ENCODE assay signal across 1 cellular context in the genomic region with DNA sequence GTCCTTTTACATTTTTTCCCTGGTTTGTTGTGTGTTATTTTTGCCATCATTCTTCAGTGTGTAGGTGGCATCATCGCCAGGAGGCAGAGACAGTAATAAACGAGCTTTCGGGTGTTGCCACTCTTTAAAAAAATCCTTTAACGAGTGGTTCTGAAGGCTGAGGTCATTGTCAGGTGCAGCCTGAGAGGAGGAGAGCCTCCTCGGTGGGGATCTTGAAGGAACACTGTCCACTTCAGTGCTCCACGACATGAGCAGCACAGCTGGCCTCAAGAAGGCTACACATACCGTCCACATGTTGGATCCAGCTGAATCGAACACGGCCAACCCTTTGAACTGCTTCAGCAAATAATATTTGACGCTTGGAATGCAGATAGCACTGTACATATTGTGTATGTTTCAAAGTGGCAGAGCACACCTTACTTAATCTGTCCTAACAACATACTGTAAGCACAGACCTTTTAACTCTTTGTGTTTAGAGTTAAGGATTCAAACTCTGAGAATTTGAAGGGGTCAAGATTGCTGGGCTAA.
TF ChIP-seq lines count a peak whose summit lies in the region.

No MANE protein-coding gene starts in this region.

TF ChIP-seq in HepG2, 621 proteins besides CTCF, POLR2A, EP300 and RAD21 (continued from another document and continues in another):
- TF ChIP-seq FIP1L1 (IDR thresholded peaks at IDR 0.05; ENCODE audit: borderline replicate concordance, insufficient read depth, low read depth, low read length) (no peak), ZNF160 (CRISPR knock-in tag; IDR thresholded peaks at IDR 0.05) (no peak), EEA1 (CRISPR knock-in tag; IDR thresholded peaks at IDR 0.05; ENCODE audit: borderline replicate concordance) (0 out of 2 replicates have a peak, but pooled peaks have one; percentile 12), NFKB2 (CRISPR knock-in tag; IDR thresholded peaks at IDR 0.05; ENCODE audit: borderline replicate concordance) (no peak; the same call in 1 of the 2 replicates), POGZ (CRISPR knock-in tag; IDR thresholded peaks at IDR 0.05) (peak; percentile 73; the same call in 1 of the 2 replicates), ZNF335 (CRISPR knock-in tag; IDR thresholded peaks at IDR 0.05) (peak; percentile 73; the same call in 1 of the 2 replicates), KDM5A (IDR thresholded peaks at IDR 0.05; ENCODE audit: borderline replicate concordance, low read length) (no peak; the same call in 1 of the 2 replicates), ZNF557 (CRISPR knock-in tag; IDR thresholded peaks at IDR 0.05) (no peak), XRCC5 (optimal IDR thresholded peaks at IDR 0.05; ENCODE audit: low read length) (no peak), ZNF550 (CRISPR knock-in tag; IDR thresholded peaks at IDR 0.05; ENCODE audit: borderline replicate concordance) (no peak), ZBTB1 (CRISPR knock-in tag; IDR thresholded peaks at IDR 0.05; ENCODE audit: borderline replicate concordance) (peak; percentile 83; the same call in 1 of the 2 replicates), ZFY (CRISPR knock-in tag; IDR thresholded peaks at IDR 0.05) (no peak), ZMYM4 (CRISPR knock-in tag; IDR thresholded peaks at IDR 0.05) (peak; percentile 64), ARNT2 (CRISPR knock-in tag; IDR thresholded peaks at IDR 0.05; ENCODE audit: low read depth) (no peak; the same call in 1 of the 2 replicates), ZNF251 (CRISPR knock-in tag; IDR thresholded peaks at IDR 0.05) (no peak), FOXP1 (IDR thresholded peaks at IDR 0.05) (peak; percentile 87), FOXP1 (CRISPR knock-in tag; IDR thresholded peaks at IDR 0.05) (peak; percentile 96), SMC3 (IDR thresholded peaks at IDR 0.05; ENCODE audit: low read length) (peak; percentile 41; the same call in 1 of the 2 replicates), KAT2B (IDR thresholded peaks at IDR 0.05; ENCODE audit: borderline replicate concordance, low read depth, low read length) (no peak), MTA3 (CRISPR knock-in tag; IDR thresholded peaks at IDR 0.05) (no peak), NFE2L1 (CRISPR knock-in tag; IDR thresholded peaks at IDR 0.05; ENCODE audit: borderline replicate concordance) (no peak), ZNF292 (CRISPR knock-in tag; IDR thresholded peaks at IDR 0.05; ENCODE audit: borderline replicate concordance, low read depth) (peak; percentile 92; the same call in 1 of the 2 replicates), DPF2 (CRISPR knock-in tag; IDR thresholded peaks at IDR 0.05; ENCODE audit: borderline replicate concordance, low read depth) (peak; percentile 95), ZNF432 (CRISPR knock-in tag; IDR thresholded peaks at IDR 0.05; ENCODE audit: borderline replicate concordance) (no peak), ZNF260 (CRISPR knock-in tag; IDR thresholded peaks at IDR 0.05; ENCODE audit: borderline replicate concordance, low read depth) (no peak), MBNL3 (CRISPR knock-in tag; conservative IDR thresholded peaks at IDR 0.05) (no peak)
- TF ChIP-seq, protein P1, sequence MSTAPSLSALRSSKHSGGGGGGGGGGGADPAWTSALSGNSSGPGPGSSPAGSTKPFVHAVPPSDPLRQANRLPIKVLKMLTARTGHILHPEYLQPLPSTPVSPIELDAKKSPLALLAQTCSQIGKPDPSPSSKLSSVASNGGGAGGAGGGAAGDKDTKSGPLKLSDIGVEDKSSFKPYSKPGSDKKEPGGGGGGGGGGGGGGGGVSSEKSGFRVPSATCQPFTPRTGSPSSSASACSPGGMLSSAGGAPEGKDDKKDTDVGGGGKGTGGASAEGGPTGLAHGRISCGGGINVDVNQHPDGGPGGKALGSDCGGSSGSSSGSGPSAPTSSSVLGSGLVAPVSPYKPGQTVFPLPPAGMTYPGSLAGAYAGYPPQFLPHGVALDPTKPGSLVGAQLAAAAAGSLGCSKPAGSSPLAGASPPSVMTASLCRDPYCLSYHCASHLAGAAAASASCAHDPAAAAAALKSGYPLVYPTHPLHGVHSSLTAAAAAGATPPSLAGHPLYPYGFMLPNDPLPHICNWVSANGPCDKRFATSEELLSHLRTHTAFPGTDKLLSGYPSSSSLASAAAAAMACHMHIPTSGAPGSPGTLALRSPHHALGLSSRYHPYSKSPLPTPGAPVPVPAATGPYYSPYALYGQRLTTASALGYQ (CRISPR knock-in tag; IDR thresholded peaks at IDR 0.05), result peak; percentile 95
- TF ChIP-seq, protein P2, sequence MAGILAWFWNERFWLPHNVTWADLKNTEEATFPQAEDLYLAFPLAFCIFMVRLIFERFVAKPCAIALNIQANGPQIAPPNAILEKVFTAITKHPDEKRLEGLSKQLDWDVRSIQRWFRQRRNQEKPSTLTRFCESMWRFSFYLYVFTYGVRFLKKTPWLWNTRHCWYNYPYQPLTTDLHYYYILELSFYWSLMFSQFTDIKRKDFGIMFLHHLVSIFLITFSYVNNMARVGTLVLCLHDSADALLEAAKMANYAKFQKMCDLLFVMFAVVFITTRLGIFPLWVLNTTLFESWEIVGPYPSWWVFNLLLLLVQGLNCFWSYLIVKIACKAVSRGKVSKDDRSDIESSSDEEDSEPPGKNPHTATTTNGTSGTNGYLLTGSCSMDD (CRISPR knock-in tag; IDR thresholded peaks at IDR 0.05), result no peak
- TF ChIP-seq, protein P3, sequence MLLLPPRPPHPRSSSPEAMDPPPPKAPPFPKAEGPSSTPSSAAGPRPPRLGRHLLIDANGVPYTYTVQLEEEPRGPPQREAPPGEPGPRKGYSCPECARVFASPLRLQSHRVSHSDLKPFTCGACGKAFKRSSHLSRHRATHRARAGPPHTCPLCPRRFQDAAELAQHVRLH (CRISPR knock-in tag; IDR thresholded peaks at IDR 0.05; ENCODE audit: borderline replicate concordance, low read depth), result 0 out of 2 replicates have a peak, but pooled peaks have one; percentile 19
- TF ChIP-seq, protein P4, sequence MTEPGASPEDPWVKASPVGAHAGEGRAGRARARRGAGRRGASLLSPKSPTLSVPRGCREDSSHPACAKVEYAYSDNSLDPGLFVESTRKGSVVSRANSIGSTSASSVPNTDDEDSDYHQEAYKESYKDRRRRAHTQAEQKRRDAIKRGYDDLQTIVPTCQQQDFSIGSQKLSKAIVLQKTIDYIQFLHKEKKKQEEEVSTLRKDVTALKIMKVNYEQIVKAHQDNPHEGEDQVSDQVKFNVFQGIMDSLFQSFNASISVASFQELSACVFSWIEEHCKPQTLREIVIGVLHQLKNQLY (CRISPR knock-in tag; IDR thresholded peaks at IDR 0.05), result peak; percentile 87
- TF ChIP-seq, protein P5, sequence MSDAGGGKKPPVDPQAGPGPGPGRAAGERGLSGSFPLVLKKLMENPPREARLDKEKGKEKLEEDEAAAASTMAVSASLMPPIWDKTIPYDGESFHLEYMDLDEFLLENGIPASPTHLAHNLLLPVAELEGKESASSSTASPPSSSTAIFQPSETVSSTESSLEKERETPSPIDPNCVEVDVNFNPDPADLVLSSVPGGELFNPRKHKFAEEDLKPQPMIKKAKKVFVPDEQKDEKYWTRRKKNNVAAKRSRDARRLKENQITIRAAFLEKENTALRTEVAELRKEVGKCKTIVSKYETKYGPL (CRISPR knock-in tag; IDR thresholded peaks at IDR 0.05), result no peak
- TF ChIP-seq, protein P6, sequence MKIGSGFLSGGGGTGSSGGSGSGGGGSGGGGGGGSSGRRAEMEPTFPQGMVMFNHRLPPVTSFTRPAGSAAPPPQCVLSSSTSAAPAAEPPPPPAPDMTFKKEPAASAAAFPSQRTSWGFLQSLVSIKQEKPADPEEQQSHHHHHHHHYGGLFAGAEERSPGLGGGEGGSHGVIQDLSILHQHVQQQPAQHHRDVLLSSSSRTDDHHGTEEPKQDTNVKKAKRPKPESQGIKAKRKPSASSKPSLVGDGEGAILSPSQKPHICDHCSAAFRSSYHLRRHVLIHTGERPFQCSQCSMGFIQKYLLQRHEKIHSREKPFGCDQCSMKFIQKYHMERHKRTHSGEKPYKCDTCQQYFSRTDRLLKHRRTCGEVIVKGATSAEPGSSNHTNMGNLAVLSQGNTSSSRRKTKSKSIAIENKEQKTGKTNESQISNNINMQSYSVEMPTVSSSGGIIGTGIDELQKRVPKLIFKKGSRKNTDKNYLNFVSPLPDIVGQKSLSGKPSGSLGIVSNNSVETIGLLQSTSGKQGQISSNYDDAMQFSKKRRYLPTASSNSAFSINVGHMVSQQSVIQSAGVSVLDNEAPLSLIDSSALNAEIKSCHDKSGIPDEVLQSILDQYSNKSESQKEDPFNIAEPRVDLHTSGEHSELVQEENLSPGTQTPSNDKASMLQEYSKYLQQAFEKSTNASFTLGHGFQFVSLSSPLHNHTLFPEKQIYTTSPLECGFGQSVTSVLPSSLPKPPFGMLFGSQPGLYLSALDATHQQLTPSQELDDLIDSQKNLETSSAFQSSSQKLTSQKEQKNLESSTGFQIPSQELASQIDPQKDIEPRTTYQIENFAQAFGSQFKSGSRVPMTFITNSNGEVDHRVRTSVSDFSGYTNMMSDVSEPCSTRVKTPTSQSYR (CRISPR knock-in tag; IDR thresholded peaks at IDR 0.05; ENCODE audit: borderline replicate concordance), result peak; percentile 77; the same call in 1 of the 2 replicates
- TF ChIP-seq, protein P7, sequence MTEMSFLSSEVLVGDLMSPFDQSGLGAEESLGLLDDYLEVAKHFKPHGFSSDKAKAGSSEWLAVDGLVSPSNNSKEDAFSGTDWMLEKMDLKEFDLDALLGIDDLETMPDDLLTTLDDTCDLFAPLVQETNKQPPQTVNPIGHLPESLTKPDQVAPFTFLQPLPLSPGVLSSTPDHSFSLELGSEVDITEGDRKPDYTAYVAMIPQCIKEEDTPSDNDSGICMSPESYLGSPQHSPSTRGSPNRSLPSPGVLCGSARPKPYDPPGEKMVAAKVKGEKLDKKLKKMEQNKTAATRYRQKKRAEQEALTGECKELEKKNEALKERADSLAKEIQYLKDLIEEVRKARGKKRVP (CRISPR knock-in tag; IDR thresholded peaks at IDR 0.05), result peak in 1 of 2 experiments; percentile 72; a peak in 2 of 4 replicates
- TF ChIP-seq, protein P8, sequence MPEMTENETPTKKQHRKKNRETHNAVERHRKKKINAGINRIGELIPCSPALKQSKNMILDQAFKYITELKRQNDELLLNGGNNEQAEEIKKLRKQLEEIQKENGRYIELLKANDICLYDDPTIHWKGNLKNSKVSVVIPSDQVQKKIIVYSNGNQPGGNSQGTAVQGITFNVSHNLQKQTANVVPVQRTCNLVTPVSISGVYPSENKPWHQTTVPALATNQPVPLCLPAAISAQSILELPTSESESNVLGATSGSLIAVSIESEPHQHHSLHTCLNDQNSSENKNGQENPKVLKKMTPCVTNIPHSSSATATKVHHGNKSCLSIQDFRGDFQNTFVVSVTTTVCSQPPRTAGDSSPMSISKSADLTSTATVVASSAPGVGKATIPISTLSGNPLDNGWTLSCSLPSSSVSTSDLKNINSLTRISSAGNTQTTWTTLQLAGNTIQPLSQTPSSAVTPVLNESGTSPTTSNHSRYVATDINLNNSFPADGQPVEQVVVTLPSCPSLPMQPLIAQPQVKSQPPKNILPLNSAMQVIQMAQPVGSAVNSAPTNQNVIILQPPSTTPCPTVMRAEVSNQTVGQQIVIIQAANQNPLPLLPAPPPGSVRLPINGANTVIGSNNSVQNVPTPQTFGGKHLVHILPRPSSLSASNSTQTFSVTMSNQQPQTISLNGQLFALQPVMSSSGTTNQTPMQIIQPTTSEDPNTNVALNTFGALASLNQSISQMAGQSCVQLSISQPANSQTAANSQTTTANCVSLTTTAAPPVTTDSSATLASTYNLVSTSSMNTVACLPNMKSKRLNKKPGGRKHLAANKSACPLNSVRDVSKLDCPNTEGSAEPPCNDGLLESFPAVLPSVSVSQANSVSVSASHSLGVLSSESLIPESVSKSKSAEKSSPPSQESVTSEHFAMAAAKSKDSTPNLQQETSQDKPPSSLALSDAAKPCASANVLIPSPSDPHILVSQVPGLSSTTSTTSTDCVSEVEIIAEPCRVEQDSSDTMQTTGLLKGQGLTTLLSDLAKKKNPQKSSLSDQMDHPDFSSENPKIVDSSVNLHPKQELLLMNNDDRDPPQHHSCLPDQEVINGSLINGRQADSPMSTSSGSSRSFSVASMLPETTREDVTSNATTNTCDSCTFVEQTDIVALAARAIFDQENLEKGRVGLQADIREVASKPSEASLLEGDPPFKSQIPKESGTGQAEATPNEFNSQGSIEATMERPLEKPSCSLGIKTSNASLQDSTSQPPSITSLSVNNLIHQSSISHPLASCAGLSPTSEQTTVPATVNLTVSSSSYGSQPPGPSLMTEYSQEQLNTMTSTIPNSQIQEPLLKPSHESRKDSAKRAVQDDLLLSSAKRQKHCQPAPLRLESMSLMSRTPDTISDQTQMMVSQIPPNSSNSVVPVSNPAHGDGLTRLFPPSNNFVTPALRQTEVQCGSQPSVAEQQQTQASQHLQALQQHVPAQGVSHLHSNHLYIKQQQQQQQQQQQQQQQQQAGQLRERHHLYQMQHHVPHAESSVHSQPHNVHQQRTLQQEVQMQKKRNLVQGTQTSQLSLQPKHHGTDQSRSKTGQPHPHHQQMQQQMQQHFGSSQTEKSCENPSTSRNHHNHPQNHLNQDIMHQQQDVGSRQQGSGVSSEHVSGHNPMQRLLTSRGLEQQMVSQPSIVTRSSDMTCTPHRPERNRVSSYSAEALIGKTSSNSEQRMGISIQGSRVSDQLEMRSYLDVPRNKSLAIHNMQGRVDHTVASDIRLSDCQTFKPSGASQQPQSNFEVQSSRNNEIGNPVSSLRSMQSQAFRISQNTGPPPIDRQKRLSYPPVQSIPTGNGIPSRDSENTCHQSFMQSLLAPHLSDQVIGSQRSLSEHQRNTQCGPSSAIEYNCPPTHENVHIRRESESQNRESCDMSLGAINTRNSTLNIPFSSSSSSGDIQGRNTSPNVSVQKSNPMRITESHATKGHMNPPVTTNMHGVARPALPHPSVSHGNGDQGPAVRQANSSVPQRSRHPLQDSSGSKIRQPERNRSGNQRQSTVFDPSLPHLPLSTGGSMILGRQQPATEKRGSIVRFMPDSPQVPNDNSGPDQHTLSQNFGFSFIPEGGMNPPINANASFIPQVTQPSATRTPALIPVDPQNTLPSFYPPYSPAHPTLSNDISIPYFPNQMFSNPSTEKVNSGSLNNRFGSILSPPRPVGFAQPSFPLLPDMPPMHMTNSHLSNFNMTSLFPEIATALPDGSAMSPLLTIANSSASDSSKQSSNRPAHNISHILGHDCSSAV (CRISPR knock-in tag; IDR thresholded peaks at IDR 0.05; ENCODE audit: borderline replicate concordance), result no peak
- TF ChIP-seq, protein P9, sequence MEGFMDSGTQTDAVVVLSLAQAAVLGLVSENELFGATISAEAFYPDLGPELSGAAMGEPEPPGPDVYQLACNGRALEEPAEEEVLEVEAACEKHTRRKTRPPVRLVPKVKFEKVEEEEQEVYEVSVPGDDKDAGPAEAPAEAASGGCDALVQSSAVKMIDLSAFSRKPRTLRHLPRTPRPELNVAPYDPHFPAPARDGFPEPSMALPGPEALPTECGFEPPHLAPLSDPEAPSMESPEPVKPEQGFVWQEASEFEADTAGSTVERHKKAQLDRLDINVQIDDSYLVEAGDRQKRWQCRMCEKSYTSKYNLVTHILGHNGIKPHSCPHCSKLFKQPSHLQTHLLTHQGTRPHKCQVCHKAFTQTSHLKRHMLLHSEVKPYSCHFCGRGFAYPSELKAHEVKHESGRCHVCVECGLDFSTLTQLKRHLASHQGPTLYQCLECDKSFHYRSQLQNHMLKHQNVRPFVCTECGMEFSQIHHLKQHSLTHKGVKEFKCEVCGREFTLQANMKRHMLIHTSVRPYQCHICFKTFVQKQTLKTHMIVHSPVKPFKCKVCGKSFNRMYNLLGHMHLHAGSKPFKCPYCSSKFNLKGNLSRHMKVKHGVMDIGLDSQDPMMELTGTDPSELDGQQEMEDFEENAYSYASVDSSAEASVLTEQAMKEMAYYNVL (CRISPR knock-in tag; IDR thresholded peaks at IDR 0.05; ENCODE audit: borderline replicate concordance), result peak; percentile 59; the same call in 1 of the 2 replicates
- TF ChIP-seq, protein P10, sequence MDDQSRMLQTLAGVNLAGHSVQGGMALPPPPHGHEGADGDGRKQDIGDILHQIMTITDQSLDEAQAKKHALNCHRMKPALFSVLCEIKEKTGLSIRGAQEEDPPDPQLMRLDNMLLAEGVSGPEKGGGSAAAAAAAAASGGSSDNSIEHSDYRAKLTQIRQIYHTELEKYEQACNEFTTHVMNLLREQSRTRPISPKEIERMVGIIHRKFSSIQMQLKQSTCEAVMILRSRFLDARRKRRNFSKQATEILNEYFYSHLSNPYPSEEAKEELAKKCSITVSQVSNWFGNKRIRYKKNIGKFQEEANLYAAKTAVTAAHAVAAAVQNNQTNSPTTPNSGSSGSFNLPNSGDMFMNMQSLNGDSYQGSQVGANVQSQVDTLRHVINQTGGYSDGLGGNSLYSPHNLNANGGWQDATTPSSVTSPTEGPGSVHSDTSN (CRISPR knock-in tag; IDR thresholded peaks at IDR 0.05; ENCODE audit: borderline replicate concordance), result no peak
